Comparison of ENCODE assay signal across 1 cellular context in genomic region chrX:118345401-118346257, GRCh38.
TF ChIP-seq lines count a peak whose summit lies in the region.

Gene WDR44, plus strand, starts transcription at chrX:118346106. Its CDS starts 398 bp downstream, at chrX:118346504.

TF ChIP-seq in HepG2, 621 proteins besides CTCF, POLR2A, EP300 and RAD21 (continued from another document and continues in another):
- TF ChIP-seq GMEB2 (CRISPR knock-in tag; IDR thresholded peaks at IDR 0.05; ENCODE audit: low read depth) = no peak
- TF ChIP-seq ZNF317 (CRISPR knock-in tag; IDR thresholded peaks at IDR 0.05) = no peak
- no peak for TF ChIP-seq ZNF598 (CRISPR knock-in tag; IDR thresholded peaks at IDR 0.05; ENCODE audit: borderline replicate concordance)
- no peak for TF ChIP-seq GPBP1L1 (CRISPR knock-in tag; IDR thresholded peaks at IDR 0.05)
- TF ChIP-seq FOXC1 (CRISPR knock-in tag; IDR thresholded peaks at IDR 0.05; ENCODE audit: borderline replicate concordance) = no peak
- TF ChIP-seq ZSCAN9 (CRISPR knock-in tag; IDR thresholded peaks at IDR 0.05; ENCODE audit: borderline replicate concordance) = no peak
- TF ChIP-seq PRDM10 (CRISPR knock-in tag; IDR thresholded peaks at IDR 0.05; ENCODE audit: low read depth) = peak; percentile 78; the same call in 1 of the 2 replicates
- TF ChIP-seq CHD2 (IDR thresholded peaks at IDR 0.05; ENCODE audit: low read depth, low read length) = peak; percentile 93
- TF ChIP-seq ZNF513 (CRISPR knock-in tag; conservative IDR thresholded peaks at IDR 0.05) = no peak
- no peak for TF ChIP-seq ZNF414 (CRISPR knock-in tag; IDR thresholded peaks at IDR 0.05)
- no peak for TF ChIP-seq MAFF (IDR thresholded peaks at IDR 0.05; ENCODE audit: low read depth, low read length)
- no peak for TF ChIP-seq TCF12 (IDR thresholded peaks at IDR 0.05)
- TF ChIP-seq TCF12 (CRISPR knock-in tag; IDR thresholded peaks at IDR 0.05) = no peak
- TF ChIP-seq ZNF639 (CRISPR knock-in tag; conservative IDR thresholded peaks at IDR 0.05) = no peak
- no peak for TF ChIP-seq TGIF2 (CRISPR knock-in tag; IDR thresholded peaks at IDR 0.05)
- TF ChIP-seq ZNF607 (CRISPR knock-in tag; IDR thresholded peaks at IDR 0.05; ENCODE audit: borderline replicate concordance) = no peak
- TF ChIP-seq CAMTA2 (CRISPR knock-in tag; IDR thresholded peaks at IDR 0.05; ENCODE audit: borderline replicate concordance) = no peak
- TF ChIP-seq SP5 (CRISPR knock-in tag; IDR thresholded peaks at IDR 0.05; ENCODE audit: borderline replicate concordance, low read depth) = no peak
- no peak for TF ChIP-seq CERS6 (CRISPR knock-in tag; IDR thresholded peaks at IDR 0.05)
- TF ChIP-seq ZNF33A (CRISPR knock-in tag; IDR thresholded peaks at IDR 0.05; ENCODE audit: borderline replicate concordance) = no peak; the same call in 1 of the 2 replicates
- TF ChIP-seq PRDM15 (CRISPR knock-in tag; IDR thresholded peaks at IDR 0.05) = no peak
- no peak for TF ChIP-seq CBX2 (IDR thresholded peaks at IDR 0.05; ENCODE audit: low read depth, low read length)
- TF ChIP-seq CBX2 (CRISPR knock-in tag; IDR thresholded peaks at IDR 0.05; ENCODE audit: low read depth) = no peak
- no peak for TF ChIP-seq PRMT3 (CRISPR knock-in tag; IDR thresholded peaks at IDR 0.05; ENCODE audit: borderline replicate concordance, low read depth)
- TF ChIP-seq ZNF747 (CRISPR knock-in tag; IDR thresholded peaks at IDR 0.05; ENCODE audit: borderline replicate concordance) = no peak
- TF ChIP-seq HNRNPK (IDR thresholded peaks at IDR 0.05; ENCODE audit: low read depth, low read length, poor library complexity, severe bottlenecking) = no peak
- no peak for TF ChIP-seq ZFP37 (CRISPR knock-in tag; IDR thresholded peaks at IDR 0.05; ENCODE audit: borderline replicate concordance)
- TF ChIP-seq MLX (CRISPR knock-in tag; IDR thresholded peaks at IDR 0.05) = no peak
- TF ChIP-seq ZNF329 (CRISPR knock-in tag; IDR thresholded peaks at IDR 0.05; ENCODE audit: low read depth) = no peak
- no peak for TF ChIP-seq FLYWCH1 (CRISPR knock-in tag; IDR thresholded peaks at IDR 0.05)
- no peak for TF ChIP-seq TBX3 (IDR thresholded peaks at IDR 0.05; ENCODE audit: borderline replicate concordance)
- no peak for TF ChIP-seq ZFP41 (CRISPR knock-in tag; IDR thresholded peaks at IDR 0.05; ENCODE audit: borderline replicate concordance)
- no peak for TF ChIP-seq PCBP1 (IDR thresholded peaks at IDR 0.05; ENCODE audit: borderline replicate concordance, low read depth, low read length)
- TF ChIP-seq KAT8 (CRISPR knock-in tag; IDR thresholded peaks at IDR 0.05) = peak; percentile 39; the same call in 1 of the 2 replicates
- no peak for TF ChIP-seq TIGD3 (CRISPR knock-in tag; IDR thresholded peaks at IDR 0.05; ENCODE audit: borderline replicate concordance)
- no peak for TF ChIP-seq ZNF775 (CRISPR knock-in tag; IDR thresholded peaks at IDR 0.05; ENCODE audit: borderline replicate concordance)
- no peak for TF ChIP-seq NCOR1 (IDR thresholded peaks at IDR 0.05; ENCODE audit: borderline replicate concordance, low read length)
- no peak for TF ChIP-seq TSC22D2 (CRISPR knock-in tag; IDR thresholded peaks at IDR 0.05; ENCODE audit: borderline replicate concordance)
- TF ChIP-seq JDP2 (CRISPR knock-in tag; IDR thresholded peaks at IDR 0.05; ENCODE audit: borderline replicate concordance) = no peak
- TF ChIP-seq ZNF790 (CRISPR knock-in tag; IDR thresholded peaks at IDR 0.05; ENCODE audit: borderline replicate concordance) = no peak
- 0 out of 2 replicates have a peak, but pooled peaks have one; percentile 30 for TF ChIP-seq PHF21A (CRISPR knock-in tag; IDR thresholded peaks at IDR 0.05)
- TF ChIP-seq PBX2 (CRISPR knock-in tag; IDR thresholded peaks at IDR 0.05) = no peak
- no peak for TF ChIP-seq ERF (CRISPR knock-in tag; IDR thresholded peaks at IDR 0.05)
- TF ChIP-seq HIVEP1 (CRISPR knock-in tag; IDR thresholded peaks at IDR 0.05) = no peak
- TF ChIP-seq BORCS8-MEF2B (CRISPR knock-in tag; IDR thresholded peaks at IDR 0.05) = no peak
